ENCODE assay signal across 15 cellular contexts in genomic region chr20:57835462-57836455, GRCh38.
A peak's percentile ranks its signal among the peaks of the same experiment; 100 is the strongest.
DNase-seq lines count a peak whose midpoint lies in the region; TF ChIP-seq lines count a peak whose summit lies in the region.
"Had no signal": no experiment of that assay in that cellular context is flagged by ENCODE, and none has a peak within 500 bp of the region (broad histone marks: within the 10 kb centered on the region; RNA-seq: fewer than 3 reads in every experiment).

No MANE protein-coding gene starts in this region.

- H3K4me3 Mint-ChIP-seq in type B pancreatic cell: no peak overlapping the region
- H3K4me3 Mint-ChIP-seq: activated CD4-positive, alpha-beta T cell treated with anti-CD3 and anti-CD28 coated beads, Interleukin-2, amount 10 ng/mL, durations not matched to agents 7 days and 5 days had no signal

- H3K36me3 Mint-ChIP-seq in type B pancreatic cell: no peaks in the 10 kb centered on the region

- peak; percentile 36 for DNase-seq in activated CD8-positive, alpha-beta memory T cell treated with anti-CD3 and anti-CD28 coated beads, Interleukin-2, amount 50 U/mL, for 48 hours
- no peak for DNase-seq in activated CD8-positive, alpha-beta memory T cell treated with anti-CD3 and anti-CD28 coated beads, Interleukin-2, amount 50 U/mL, for 4 hours
- DNase-seq in NCI-H69 (lab: John Stamatoyannopoulos, UW): peak; percentile 74
- DNase-seq in iPS-NIHi11 (ENCODE audit: low spot score): peak; percentile 49
- peak; percentile 56 for DNase-seq in type B pancreatic cell (ENCODE audit: extremely low spot score, unreplicated experiment)
- DNase-seq in activated gamma-delta T cell (lab: John Stamatoyannopoulos, UW): no peak
- DNase-seq in DMS79 (lab: John Stamatoyannopoulos, UW): no peak
- DNase-seq in T1000 (lab: John Stamatoyannopoulos, UW): no peak
- DNase-seq: activated CD4-positive, alpha-beta T cell treated with anti-CD3 and anti-CD28 coated beads, Interleukin-2, amount 10 ng/mL, durations not matched to agents 7 days and 5 days; amniotic stem cell; KG1; left cardiac atrium; NCI-H226; right cardiac atrium; SW 1271 had no signal

- H3K4me1 Mint-ChIP-seq in type B pancreatic cell (ENCODE audit: unreplicated experiment): no peaks in the 10 kb centered on the region
- H3K4me1 Mint-ChIP-seq: activated CD4-positive, alpha-beta T cell treated with anti-CD3 and anti-CD28 coated beads, Interleukin-2, amount 10 ng/mL, durations not matched to agents 7 days and 5 days had no signal

- peaks cover 20% of the 10 kb centered on the region for H3K27me3 Mint-ChIP-seq in type B pancreatic cell
- H3K27me3 Mint-ChIP-seq: activated CD4-positive, alpha-beta T cell treated with anti-CD3 and anti-CD28 coated beads, Interleukin-2, amount 10 ng/mL, durations not matched to agents 7 days and 5 days had no signal

- H3K27ac Mint-ChIP-seq in type B pancreatic cell: no peak overlapping the region
- H3K27ac Mint-ChIP-seq: activated CD4-positive, alpha-beta T cell treated with anti-CD3 and anti-CD28 coated beads, Interleukin-2, amount 10 ng/mL, durations not matched to agents 7 days and 5 days had no signal

- TF ChIP-seq CTCF in type B pancreatic cell (conservative IDR thresholded peaks at IDR 0.05): no peak

- H3K9me3 Mint-ChIP-seq in type B pancreatic cell: no peaks in the 10 kb centered on the region
- H3K9me3 Mint-ChIP-seq: activated CD4-positive, alpha-beta T cell treated with anti-CD3 and anti-CD28 coated beads, Interleukin-2, amount 10 ng/mL, durations not matched to agents 7 days and 5 days had no signal

Comparison
In these comparisons a context has a peak if more than half of its experiments do, and no peak if none do; other contexts are left out.
1. DNase-seq: peak in activated CD8-positive, alpha-beta memory T cell treated with anti-CD3 and anti-CD28 coated beads, Interleukin-2, amount 50 U/mL, for 48 hours (single experiment), NCI-H69 (single experiment), iPS-NIHi11 (single experiment) and type B pancreatic cell (single experiment); none in activated CD8-positive, alpha-beta memory T cell treated with anti-CD3 and anti-CD28 coated beads, Interleukin-2, amount 50 U/mL, for 4 hours (single experiment), activated gamma-delta T cell (single experiment), DMS79 (single experiment) and T1000 (single experiment).